11 cellular contexts compared by ENCODE assay signal in genomic region chr17:59355030-59355694, GRCh38. TPM values are rescaled to one million over a fixed set of nuclear protein-coding genes. Genes with fewer than 3 reads are reported as not detected.
DNase-seq lines count a peak whose midpoint lies in the region; ATAC-seq, FAIRE-seq and TF ChIP-seq lines count a peak whose summit lies in the region.
"Had no signal": no experiment of that assay in that cellular context is flagged by ENCODE, and none has a peak within 500 bp of the region (broad histone marks: within the 10 kb centered on the region; RNA-seq: fewer than 3 reads in every experiment).

No MANE protein-coding gene starts in this region.

- intact Hi-C loops in body of pancreas (cut with DNase I) = no loop called here

- no peaks in the 10 kb centered on the region for H3K27me3 Mint-ChIP-seq in activated T-cell treated with anti-CD3 and anti-CD28 coated beads, Interleukin-2, amount 50 U/mL, for 72 hours (ENCODE audit: low read depth)
- no peaks in the 10 kb centered on the region for H3K27me3 Mint-ChIP-seq in naive B cell

- peaks cover 46% of the 10 kb centered on the region for H3K4me1 ChIP-seq in body of pancreas

- no peak overlapping the region for H3K27ac Mint-ChIP-seq in activated T-cell treated with anti-CD3 and anti-CD28 coated beads, Interleukin-2, amount 50 U/mL, for 72 hours
- H3K27ac Mint-ChIP-seq in naive B cell = peak overlapping the region in 4 of 6 donors; percentile 20 to 74 (median 26)
- H3K27ac Mint-ChIP-seq: mesothelial cell of epicardium had no signal

- peaks cover 7 to 8% of the 10 kb centered on the region in 2 donors for H3K36me3 Mint-ChIP-seq in activated T-cell treated with anti-CD3 and anti-CD28 coated beads, Interleukin-2, amount 50 U/mL, for 72 hours (ENCODE audit: insufficient read depth in 2 of 2)
- H3K36me3 Mint-ChIP-seq in naive B cell = peaks cover 34 to 38% of the 10 kb centered on the region in 2 donors

- no peaks in the 10 kb centered on the region for H3K27me3 ChIP-seq in body of pancreas

- DNase-seq in activated T-cell treated with anti-CD3 and anti-CD28 coated beads, Interleukin-2, amount 50 U/mL, for 72 hours = no peak
- DNase-seq in activated T-cell treated with anti-CD3 and anti-CD28 coated beads, Interleukin-2, amount 50 U/mL, for 1 hour = no peak
- peak; percentile 28 to 64 (median 52) for DNase-seq in body of pancreas
- no peak for DNase-seq in naive B cell
- no peak for DNase-seq in urothelium cell line (ENCODE audit: low spot score)
- no peak for DNase-seq in NCI-H1694 treated with DMSO at 0.1 percent for 48 hours (lab: John Stamatoyannopoulos, UW)
- DNase-seq in activated effector memory CD4-positive, alpha-beta T cell treated with Interleukin-2 at 50 U/mL for 16 hours = no peak
- no peak for DNase-seq in NCI-H524 (lab: John Stamatoyannopoulos, UW)
- DNase-seq: NCI-H526 treated with DMSO at 0.1 percent for 48 hours had no signal

- no peak for TF ChIP-seq POLR2A in body of pancreas (IDR thresholded peaks at IDR 0.05)

- no peak for TF ChIP-seq CTCF in body of pancreas (IDR thresholded peaks at IDR 0.05)

- FAIRE-seq in urothelium cell line (lab: Jason Lieb, UNC) = peak; percentile 42

- H3K9me3 ChIP-seq in body of pancreas = no peaks in the 10 kb centered on the region
- H3K9me3 ChIP-seq: HAP-1 had no signal

- peak; percentile 25 to 36 for ATAC-seq in activated T-cell treated with anti-CD3 and anti-CD28 coated beads, Interleukin-2, amount 50 U/mL, for 72 hours (replicated peaks in 1 of 2)
- ATAC-seq in body of pancreas (peak; percentile 26), naive B cell (ENCODE audit: low read depth in 2 of 2) (no peak)

- peak overlapping the region in 3 of 4 donors; percentile 18 to 36 (median 27) for H3K27ac ChIP-seq in body of pancreas

- H3K4me1 Mint-ChIP-seq in activated T-cell treated with anti-CD3 and anti-CD28 coated beads, Interleukin-2, amount 50 U/mL, for 72 hours (ENCODE audit: low read depth) = peaks cover 62% of the 10 kb centered on the region
- peaks cover 65 to 90% (median 85%) of the 10 kb centered on the region in 3 donors for H3K4me1 Mint-ChIP-seq in naive B cell

- no peak overlapping the region for H3K4me3 Mint-ChIP-seq in activated T-cell treated with anti-CD3 and anti-CD28 coated beads, Interleukin-2, amount 50 U/mL, for 72 hours
- no peak overlapping the region for H3K4me3 Mint-ChIP-seq in naive B cell
- H3K4me3 Mint-ChIP-seq: mesothelial cell of epicardium had no signal

- WGBS in body of pancreas, 2 donors = 35 to 45% methylated on average over 4 of the region's 4 CpGs

- no peak overlapping the region for H3K4me3 ChIP-seq in body of pancreas
- H3K4me3 ChIP-seq: HAP-1 had no signal

- peaks cover 0 to 3% of the 10 kb centered on the region in 2 donors for H3K9me3 Mint-ChIP-seq in activated T-cell treated with anti-CD3 and anti-CD28 coated beads, Interleukin-2, amount 50 U/mL, for 72 hours
- H3K9me3 Mint-ChIP-seq in naive B cell = peaks cover 0 to 4% (median 0%) of the 10 kb centered on the region in 7 donors
- H3K9me3 Mint-ChIP-seq: mesothelial cell of epicardium had no signal

- H3K36me3 ChIP-seq in body of pancreas (replicated peaks in 1 of 2; ENCODE audit: insufficient read depth in 1 of 2, low read depth in 2 of 2) = no peaks in the 10 kb centered on the region
- H3K36me3 ChIP-seq: HAP-1 had no signal

RNA-seq across cellular contexts. Expression of gene YPEL2, which starts 23.7 kb away (rescaled TPM):
- 10 to 100 TPM; 13.4 to 18.9 TPM for total RNA-seq in activated T-cell treated with anti-CD3 and anti-CD28 coated beads, Interleukin-2, amount 50 U/mL, for 72 hours
- 10 to 100 TPM; 26.7 to 27.0 TPM for total RNA-seq in body of pancreas
- polyA plus RNA-seq in naive B cell (ENCODE audit: low read depth in 6 of 6) = 10 to 100 TPM; 18.8 to 42.5 (median 32.3) TPM

Comparison
In these comparisons a context has a peak if more than half of its experiments do, and no peak if none do; other contexts are left out.
1. ATAC-seq: peak in activated T-cell treated with anti-CD3 and anti-CD28 coated beads, Interleukin-2, amount 50 U/mL, for 72 hours (2 of 2) and body of pancreas (single experiment); none in naive B cell (0 of 2).
2. DNase-seq: peak in body of pancreas (4 of 4); none in activated T-cell treated with anti-CD3 and anti-CD28 coated beads, Interleukin-2, amount 50 U/mL, for 72 hours (0 of 2), activated T-cell treated with anti-CD3 and anti-CD28 coated beads, Interleukin-2, amount 50 U/mL, for 1 hour (single experiment), naive B cell (single experiment), urothelium cell line (single experiment), NCI-H1694 treated with DMSO at 0.1 percent for 48 hours (single experiment), activated effector memory CD4-positive, alpha-beta T cell treated with Interleukin-2 at 50 U/mL for 16 hours (single experiment) and NCI-H524 (0 of 2).